ENCODE assay signal across 14 cellular contexts in genomic region chr11:36361472-36361871, GRCh38.
DNase-seq lines count a peak whose midpoint lies in the region; ATAC-seq and TF ChIP-seq lines count a peak whose summit lies in the region.
"Had no signal": no experiment of that assay in that cellular context is flagged by ENCODE, and none has a peak within 500 bp of the region (broad histone marks: within the 10 kb centered on the region; RNA-seq: fewer than 3 reads in every experiment).

No MANE protein-coding gene starts in this region.

- no peak for TF ChIP-seq CTCF in SK-N-SH (IDR thresholded peaks at IDR 0.05)
- TF ChIP-seq CTCF in PC-9 (conservative IDR thresholded peaks at IDR 0.05): no peak

- H3K36me3 ChIP-seq in SK-N-SH (replicated peaks in 1 of 2; ENCODE audit: control insufficient read depth in 1 of 2, insufficient read depth in 2 of 2, low read length in 1 of 2): no peaks in the 10 kb centered on the region
- no peaks in the 10 kb centered on the region for H3K36me3 ChIP-seq in PC-9 (ENCODE audit: low read depth)

- intact Hi-C loops in PC-9 (cut with micrococcal nuclease; ENCODE audit: unreplicated experiment): loop anchor here (5.0 kb wide), 1 partner anchor 86 kb away; no protein-coding TSS in a partner anchor

- no peaks in the 10 kb centered on the region for H3K27me3 ChIP-seq in SK-N-SH (ENCODE audit: insufficient read depth)
- no peaks in the 10 kb centered on the region for H3K27me3 ChIP-seq in PC-9 (ENCODE audit: insufficient read depth, low read depth)

- no peaks in the 10 kb centered on the region for H4K20me1 ChIP-seq in SK-N-SH (ENCODE audit: insufficient read depth)
- H4K20me1 ChIP-seq in PC-9 (ENCODE audit: insufficient read depth): no peaks in the 10 kb centered on the region

- CTCF ChIA-PET in SK-N-SH (lab: Yijun Ruan, JAX) (interaction anchor here (1.0 to 1.9 kb wide), 2 partner anchors 21 to 117 kb away, joined by 3 to 4 read pairs; no protein-coding TSS in a partner anchor), PC-9 (lab: Charles Lee) (no interaction called here)

- H3K4me2 ChIP-seq in SK-N-SH (0 out of 2 replicates have a peak overlapping the region, but pooled peaks have one; percentile 34), PC-9 (peak overlapping the region; percentile 64)

- H3K4me1 ChIP-seq in SK-N-SH (ENCODE audit: control insufficient read depth in 1 of 2, insufficient read depth in 2 of 2, low read depth in 1 of 2, low read length in 1 of 2): peaks cover 0 to 19% of the 10 kb centered on the region in 2 experiments; a peak in 1 of 4 replicates
- peaks cover 39% of the 10 kb centered on the region for H3K4me1 ChIP-seq in PC-9 (replicated peaks; ENCODE audit: insufficient read depth)

- H3K9ac ChIP-seq in SK-N-SH: no peak overlapping the region

- no peak for DNase-seq in SK-N-SH
- DNase-seq in PC-9: peak in 1 of 2 experiments; percentile 65
- no peak for DNase-seq in epithelial cell of prostate (ENCODE audit: low read depth, low spot score)
- no peak for DNase-seq in skeletal muscle cell (ENCODE audit: low read depth)
- DNase-seq in DMS 273 treated with DMSO at 0.1 percent for 48 hours (lab: John Stamatoyannopoulos, UW): no peak
- DNase-seq in AG08395 (ENCODE audit: low spot score): no peak
- DNase-seq: GF-D8; GOT3; NCI-H446 treated with DMSO at 0.1 percent for 48 hours; stimulated activated naive CD4-positive, alpha-beta T cell treated with Interleukin-2 at 50 U/mL for 16 hours had no signal

- POLR2A ChIA-PET in SK-N-SH (lab: Yijun Ruan, JAX) (no interaction called here), PC-9 (lab: Charles Lee; ENCODE audit: unreplicated experiment) (no interaction called here)

- H3K4me3 ChIP-seq in SK-N-SH (ENCODE audit: low read depth in 2 of 2, low read length in 1 of 2) (no peak overlapping the region), PC-9 (peak overlapping the region; percentile 36; the same call in 1 of the 2 replicates), skeletal muscle cell (ENCODE audit: low read depth, low read length) (peak overlapping the region; percentile 10)

- no peaks in the 10 kb centered on the region for H3K9me3 ChIP-seq in SK-N-SH
- no peaks in the 10 kb centered on the region for H3K9me3 ChIP-seq in PC-9 (ENCODE audit: insufficient read depth, low read depth)

- H3K79me2 ChIP-seq in SK-N-SH (ENCODE audit: insufficient read depth) (no peaks in the 10 kb centered on the region), PC-9 (ENCODE audit: low read depth) (no peaks in the 10 kb centered on the region)

- BruUV-seq in PC-9 (replicated peaks; lab: Mats Ljungman, UMichigan): TSS peak; percentile 96

- TF ChIP-seq EP300 in SK-N-SH (IDR thresholded peaks at IDR 0.05; ENCODE audit: borderline replicate concordance in 1 of 2, low read depth in 1 of 2, low read length in 1 of 2): no peak

- 48% methylated on average over 1 of the region's 1 CpG for WGBS in SK-N-SH (ENCODE audit: low lambda C conversion rate)

- H3F3A ChIP-seq in SK-N-SH (replicated peaks; ENCODE audit: insufficient read depth) (no peaks in the 10 kb centered on the region), PC-9 (ENCODE audit: insufficient read depth, low read depth) (peaks cover 9% of the 10 kb centered on the region)

- H2AFZ ChIP-seq in SK-N-SH (ENCODE audit: low read depth): no peak overlapping the region
- peak overlapping the region; percentile 25; the same call in 1 of the 2 replicates for H2AFZ ChIP-seq in PC-9

- no peak overlapping the region for H3K27ac ChIP-seq in SK-N-SH (ENCODE audit: low read depth in 2 of 2, low read length in 1 of 2)
- H3K27ac ChIP-seq in PC-9: peak overlapping the region; percentile 61
- H3K27ac ChIP-seq in epithelial cell of prostate: peak overlapping the region; percentile 89
- H3K27ac ChIP-seq: 22Rv1, SK-N-MC had no signal

- H3K9me2 ChIP-seq in SK-N-SH: no peaks in the 10 kb centered on the region
- no peaks in the 10 kb centered on the region for H3K9me2 ChIP-seq in PC-9 (ENCODE audit: insufficient read depth)

- TF ChIP-seq RAD21 in SK-N-SH (IDR thresholded peaks at IDR 0.05; ENCODE audit: low read length): no peak

- ATAC-seq in SK-N-SH treated with all-trans-retinoic acid at 6 μM for 48 hours: no peak
- no peak for ATAC-seq in HG02884 (IDR thresholded peaks at IDR 0.05; ENCODE audit: unreplicated experiment)

TF ChIP-seq in SK-N-SH, 30 proteins besides CTCF, POLR2A, EP300 and RAD21:
- TF ChIP-seq POLR2AphosphoS5 (IDR thresholded peaks at IDR 0.05; ENCODE audit: low read depth, low read length) (no peak), RXRA (IDR thresholded peaks at IDR 0.05; ENCODE audit: borderline replicate concordance, low read depth) (no peak), NRF1 (IDR thresholded peaks at IDR 0.05; ENCODE audit: low read depth, low read length) (no peak), IRF3 (IDR thresholded peaks at IDR 0.05; ENCODE audit: low read depth, low read length) (no peak)

TF ChIP-seq in SK-N-SH treated with all-trans-retinoic acid at 6 μM for 48 hours, 23 proteins besides CTCF, POLR2A, EP300 and RAD21:
- TF ChIP-seq ZC3H10 (CRISPR knock-in tag; IDR thresholded peaks at IDR 0.05): no peak
- TF ChIP-seq ZFP30 (CRISPR knock-in tag; IDR thresholded peaks at IDR 0.05): no peak
- no peak for TF ChIP-seq ESRRG (CRISPR knock-in tag; IDR thresholded peaks at IDR 0.05)
- no peak for TF ChIP-seq ZNF70 (CRISPR knock-in tag; IDR thresholded peaks at IDR 0.05)
- TF ChIP-seq TSHZ2 (CRISPR knock-in tag; IDR thresholded peaks at IDR 0.05): no peak
- no peak for TF ChIP-seq POU6F1 (CRISPR knock-in tag; IDR thresholded peaks at IDR 0.05; ENCODE audit: borderline replicate concordance, low read depth)
- no peak for TF ChIP-seq ZNF8 (CRISPR knock-in tag; IDR thresholded peaks at IDR 0.05)
- no peak for TF ChIP-seq CSDC2 (CRISPR knock-in tag; IDR thresholded peaks at IDR 0.05)
- TF ChIP-seq ZNF565 (CRISPR knock-in tag; conservative IDR thresholded peaks at IDR 0.05; ENCODE audit: low read depth): no peak

Comparison
In these comparisons a context has a peak if more than half of its experiments do, and no peak if none do; other contexts are left out.
1. H3K27ac ChIP-seq: peak in PC-9 (single experiment) and epithelial cell of prostate (single experiment); none in SK-N-SH (0 of 2).
2. H3K4me3 ChIP-seq: peak in PC-9 (single experiment) and skeletal muscle cell (single experiment); none in SK-N-SH (0 of 2).